In the genomic region with DNA sequence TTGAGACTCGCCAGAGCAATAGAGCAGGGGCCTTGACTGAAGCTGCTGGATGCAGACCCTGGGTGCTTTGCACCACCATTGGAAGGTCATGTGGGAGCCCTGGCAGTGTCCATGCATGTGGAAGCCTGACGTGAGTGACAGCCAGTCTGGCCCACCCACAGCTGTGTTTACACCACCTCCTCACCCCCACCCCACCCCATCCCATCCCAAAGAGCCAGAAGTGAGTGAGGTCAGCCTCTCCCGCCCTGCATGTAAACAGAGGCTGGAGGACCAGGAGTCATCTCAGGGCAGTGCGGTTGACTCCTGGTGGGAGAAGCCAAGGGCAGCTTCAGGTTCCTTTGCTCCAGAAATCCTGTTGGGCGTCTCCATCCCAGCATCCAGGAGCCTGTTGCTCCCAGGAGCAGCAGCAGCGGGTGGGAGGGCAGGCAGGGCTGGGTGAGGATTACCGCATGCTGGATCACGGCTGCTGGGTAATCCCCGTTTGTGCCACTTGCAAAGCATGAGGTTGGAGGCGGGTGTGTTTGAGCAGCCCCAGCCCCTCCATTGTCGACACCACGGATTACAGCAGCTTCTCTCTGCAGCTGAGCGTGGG, we compare ENCODE assay signal across 14 cellular contexts. TPM values are rescaled to one million over a fixed set of nuclear protein-coding genes. Genes with fewer than 3 reads are reported as not detected.
DNase-seq lines count a peak whose midpoint lies in the region; ATAC-seq and TF ChIP-seq lines count a peak whose summit lies in the region.
"Had no signal": no experiment of that assay in that cellular context is flagged by ENCODE, and none has a peak within 500 bp of the region (broad histone marks: within the 10 kb centered on the region; RNA-seq: fewer than 3 reads in every experiment).

No MANE protein-coding gene starts in this region.

- peaks cover 10% of the 10 kb centered on the region for H3K4me1 ChIP-seq in right cardiac atrium (ENCODE audit: control insufficient read depth, insufficient read depth, low read length)
- H3K4me1 ChIP-seq in breast epithelium: no peaks in the 10 kb centered on the region

- H3K9me3 ChIP-seq in right cardiac atrium (ENCODE audit: control insufficient read depth, low read length) (no peaks in the 10 kb centered on the region), breast epithelium (no peaks in the 10 kb centered on the region)
- H3K9me3 ChIP-seq: thyroid gland had no signal

- no peaks in the 10 kb centered on the region for H3K36me3 ChIP-seq in breast epithelium
- H3K36me3 ChIP-seq: thyroid gland had no signal

- ATAC-seq in right cardiac atrium (peak; percentile 29 to 45), GM21723 (IDR thresholded peaks at IDR 0.05; ENCODE audit: unreplicated experiment) (no peak)
- ATAC-seq: activated T-helper 17 cell treated with anti-CD3 and anti-CD28 coated beads, Interleukin-2, amount 50 U/mL, for 72 hours had no signal

- no peak for TF ChIP-seq CTCF in breast epithelium (IDR thresholded peaks at IDR 0.05)

- H3K27ac ChIP-seq in right cardiac atrium (ENCODE audit: low read length): peak overlapping the region; percentile 21
- H3K27ac ChIP-seq in substantia nigra (ENCODE audit: low read depth, low read length, poor library complexity, severe bottlenecking): peak overlapping the region; percentile 83
- H3K27ac ChIP-seq in breast epithelium: peak overlapping the region in 1 of 2 donors; percentile 43
- H3K27ac ChIP-seq: C4-2B, thyroid gland had no signal

- intact Hi-C loops in right cardiac atrium (cut with DNase I): no loop called here
- intact Hi-C loops in breast epithelium (cut with DNase I; ENCODE audit: low total_unique reads): no loop called here

- H3K4me3 ChIP-seq in right cardiac atrium (ENCODE audit: low read length) (no peak overlapping the region), breast epithelium (no peak overlapping the region)
- H3K4me3 ChIP-seq: thyroid gland had no signal

- H3K27me3 ChIP-seq in right cardiac atrium (ENCODE audit: control insufficient read depth, insufficient read depth): no peaks in the 10 kb centered on the region
- H3K27me3 ChIP-seq in breast epithelium: no peaks in the 10 kb centered on the region
- H3K27me3 ChIP-seq: thyroid gland had no signal

- no peak for TF ChIP-seq POLR2A in breast epithelium (IDR thresholded peaks at IDR 0.05)

- 63% methylated on average over 13 of the region's 13 CpGs for WGBS in right cardiac atrium

- peak; percentile 89 to 93 for DNase-seq in NCI-H524 (lab: John Stamatoyannopoulos, UW)
- DNase-seq in brain pericyte (ENCODE audit: low read depth, low spot score): peak; percentile 85
- DNase-seq in right cardiac atrium: peak in 2 of 3 donors; percentile 70 to 80
- DNase-seq in substantia nigra (lab: John Stamatoyannopoulos, UW): peak in 37 of 49 donors; percentile 24 to 85 (median 61)
- DNase-seq in activated effector memory CD4-positive, alpha-beta T cell treated with Interleukin-2 at 50 U/mL for 16 hours: no peak
- no peak for DNase-seq in breast epithelium (ENCODE audit: low spot score in 2 of 2)
- no peak for DNase-seq in NCI-H1092 treated with DMSO at 0.1 percent for 48 hours (lab: John Stamatoyannopoulos, UW)
- DNase-seq: activated CD4-positive, alpha-beta memory T cell treated with anti-CD3 and anti-CD28 coated beads for 36 hours; DMS79 treated with DMSO at 0.1 percent for 48 hours; NCI-H1694; thyroid gland had no signal

RNA-seq across cellular contexts. Expression of a gene that starts 44.6 kb away (rescaled TPM):
- total RNA-seq in right cardiac atrium (10 to 100 TPM in 3 of 4 donors, 1 to 10 TPM in 1; 5.8 to 13.7 (median 11.3) TPM), breast epithelium (10 to 100 TPM in 1 of 3 donors, 1 to 10 TPM in 2; 2.9 to 11.2 (median 3.5) TPM)
- 6.9 TPM for polyA plus RNA-seq in right cardiac atrium

Comparison
In these comparisons a context has a peak if more than half of its experiments do, and no peak if none do; other contexts are left out.
1. DNase-seq: peak in NCI-H524 (2 of 2), brain pericyte (single experiment), right cardiac atrium (2 of 3) and substantia nigra (37 of 49); none in activated effector memory CD4-positive, alpha-beta T cell treated with Interleukin-2 at 50 U/mL for 16 hours (single experiment), breast epithelium (0 of 2) and NCI-H1092 treated with DMSO at 0.1 percent for 48 hours (single experiment).